2 cellular contexts compared by ENCODE assay signal in genomic region chr3:123779646-123780231, GRCh38.
TF ChIP-seq lines count a peak whose summit lies in the region.

No MANE protein-coding gene starts in this region.

TF ChIP-seq in IMR-90, 13 proteins besides CTCF, POLR2A, EP300 and RAD21:
- TF ChIP-seq SMC3 (IDR thresholded peaks at IDR 0.05; ENCODE audit: low read depth, low read length): no peak
- no peak for TF ChIP-seq USF2 (IDR thresholded peaks at IDR 0.05; ENCODE audit: low read depth, low read length)
- TF ChIP-seq RCOR1 (IDR thresholded peaks at IDR 0.05; ENCODE audit: insufficient replicate concordance, low read length): no peak
- no peak for TF ChIP-seq FOS (IDR thresholded peaks at IDR 0.05; ENCODE audit: low read depth, low read length)
- TF ChIP-seq MAFK (IDR thresholded peaks at IDR 0.05; ENCODE audit: low read depth, low read length): no peak
- no peak for TF ChIP-seq MXI1 (IDR thresholded peaks at IDR 0.05; ENCODE audit: borderline replicate concordance, low read depth, low read length)
- TF ChIP-seq CEBPB (IDR thresholded peaks at IDR 0.05; ENCODE audit: low read depth, low read length): no peak
- no peak for TF ChIP-seq BHLHE40 (IDR thresholded peaks at IDR 0.05; ENCODE audit: low read depth, low read length)
- no peak for TF ChIP-seq MAZ (IDR thresholded peaks at IDR 0.05; ENCODE audit: borderline replicate concordance, low read depth, low read length)
- TF ChIP-seq NFE2L2 (IDR thresholded peaks at IDR 0.05; ENCODE audit: low read depth, low read length): no peak

TF ChIP-seq in K562, 482 proteins besides CTCF, POLR2A, EP300 and RAD21 (continued from another document):
- TF ChIP-seq REST (CRISPR knock-in tag; IDR thresholded peaks at IDR 0.05; ENCODE audit: low read depth): no peak
TF ChIP-seq in K562: peak in this region for 1.
